ENCODE assay signal across 1 cellular context in genomic region chr2:27133905-27134780, GRCh38.
A peak's percentile ranks its signal among the peaks of the same experiment; 100 is the strongest.
TF ChIP-seq lines count a peak whose summit lies in the region.

Gene PREB, minus strand, starts transcription at chr2:27134636. Its CDS starts 215 bp downstream, at chr2:27134421.

TF ChIP-seq in A549, 52 proteins besides CTCF, POLR2A, EP300 and RAD21 (continued from another document):
- TF ChIP-seq SMC3 (IDR thresholded peaks at IDR 0.05) (no peak), NR3C1 (IDR thresholded peaks at IDR 0.05) (no peak), PHF8 (IDR thresholded peaks at IDR 0.05; ENCODE audit: borderline replicate concordance, low read depth) (peak; percentile 64; the same call in 1 of the 2 replicates), BCL3 (IDR thresholded peaks at IDR 0.05) (peak; percentile 94; the same call in 2 of the 3 replicates), RCOR1 (IDR thresholded peaks at IDR 0.05; ENCODE audit: low read depth, low read length) (no peak), KDM5A (IDR thresholded peaks at IDR 0.05) (0 out of 2 replicates have a peak, but pooled peaks have one; percentile 40), BHLHE40 (IDR thresholded peaks at IDR 0.05; ENCODE audit: low read depth, low read length) (no peak), HOXB13 (CRISPR knock-in tag; IDR thresholded peaks at IDR 0.05; ENCODE audit: low read depth) (no peak), POLR2AphosphoS2 (conservative IDR thresholded peaks at IDR 0.05; ENCODE audit: low read length) (no peak), JUNB (IDR thresholded peaks at IDR 0.05) (no peak), RFX5 (IDR thresholded peaks at IDR 0.05) (no peak), GATA3 (IDR thresholded peaks at IDR 0.05; ENCODE audit: borderline replicate concordance) (no peak), USF2 (IDR thresholded peaks at IDR 0.05) (no peak), ESRRA (IDR thresholded peaks at IDR 0.05; ENCODE audit: borderline replicate concordance, low read length) (no peak), ZSCAN20 (CRISPR knock-in tag; IDR thresholded peaks at IDR 0.05) (no peak)
